8 cellular contexts compared by ENCODE assay signal in the genomic region with DNA sequence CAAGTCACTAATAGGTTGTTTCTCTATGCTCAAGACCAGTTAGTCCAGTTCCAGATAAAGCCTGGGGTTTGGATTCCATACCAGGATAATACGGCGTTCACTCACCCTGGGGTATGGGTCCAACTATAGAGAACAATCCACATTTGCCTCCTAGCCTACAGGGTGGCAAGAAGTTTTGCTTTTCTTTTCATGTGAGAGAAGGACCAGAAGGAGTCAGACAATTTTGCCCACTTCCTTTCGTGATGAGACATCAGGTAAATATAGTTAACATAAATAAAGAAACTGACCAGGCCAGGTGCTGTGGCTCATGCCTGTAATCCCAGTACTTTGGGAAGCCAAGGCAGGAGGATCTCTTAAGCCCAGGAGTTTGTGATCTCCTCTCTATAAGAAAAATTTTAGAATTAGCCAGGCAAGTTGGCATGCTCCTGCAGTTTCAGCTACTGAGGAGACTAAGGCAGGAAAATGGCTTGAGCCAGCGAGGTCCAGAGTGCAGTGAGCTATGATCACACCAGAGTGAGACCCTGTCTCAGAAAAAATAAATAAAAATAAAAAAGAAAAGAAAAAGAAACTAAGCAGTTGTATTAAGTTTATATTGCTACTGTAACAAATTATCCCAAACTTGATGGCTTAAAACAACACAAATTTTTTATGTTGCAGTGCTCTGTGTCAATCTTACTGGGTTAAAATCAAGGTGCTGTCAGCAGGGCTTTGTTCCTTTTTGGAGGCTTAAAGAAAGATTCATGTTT. TPM values are rescaled to one million over a fixed set of nuclear protein-coding genes. Genes with fewer than 3 reads are reported as not detected.
DNase-seq lines count a peak whose midpoint lies in the region; ATAC-seq and TF ChIP-seq lines count a peak whose summit lies in the region.

No MANE protein-coding gene starts in this region.

- intact Hi-C loops in colonic mucosa (cut with DNase I), result loop anchor here (10.0 kb wide), 2 partner anchors 45 to 375 kb away; partner anchors contain the start of gene DCP2

- H3K36me3 ChIP-seq in colonic mucosa (no peaks in the 10 kb centered on the region), SK-N-SH (replicated peaks in 1 of 2; ENCODE audit: control insufficient read depth in 1 of 2, insufficient read depth in 2 of 2, low read length in 1 of 2) (no peaks in the 10 kb centered on the region)

- no peak for TF ChIP-seq EP300 in SK-N-SH (IDR thresholded peaks at IDR 0.05; ENCODE audit: borderline replicate concordance in 1 of 2, low read depth in 1 of 2, low read length in 1 of 2)

- no peaks in the 10 kb centered on the region for H3K9me2 ChIP-seq in SK-N-SH

- peak; percentile 80 for ATAC-seq in GM18498 (IDR thresholded peaks at IDR 0.05; ENCODE audit: unreplicated experiment)
- peak; percentile 69 for ATAC-seq in GM21423 (IDR thresholded peaks at IDR 0.05; ENCODE audit: unreplicated experiment)
- peak; percentile 69 for ATAC-seq in HG03442 (IDR thresholded peaks at IDR 0.05; ENCODE audit: unreplicated experiment)

- no peaks in the 10 kb centered on the region for H3F3A ChIP-seq in SK-N-SH (replicated peaks; ENCODE audit: insufficient read depth)

- H3K27ac ChIP-seq in colonic mucosa (peak overlapping the region; percentile 17), SK-N-SH (ENCODE audit: low read depth in 2 of 2, low read length in 1 of 2) (no peak overlapping the region)

- H3K4me1 ChIP-seq in colonic mucosa (no peaks in the 10 kb centered on the region), SK-N-SH (ENCODE audit: control insufficient read depth in 1 of 2, insufficient read depth in 2 of 2, low read depth in 1 of 2, low read length in 1 of 2) (peaks cover 0 to 2% of the 10 kb centered on the region in 2 experiments; a peak in 2 of 4 replicates)

- in situ Hi-C loops in GM13977 (cut with MboI; ENCODE audit: low pct_unique_long_range_greater_than_20kb, low sequenced_read_pairs, unreplicated experiment), result no loop called here

- no peaks in the 10 kb centered on the region for H3K79me2 ChIP-seq in SK-N-SH (ENCODE audit: insufficient read depth)

- H3K9ac ChIP-seq in colonic mucosa (ENCODE audit: low read depth in 2 of 2, low read length in 2 of 2) (no peak overlapping the region), SK-N-SH (no peak overlapping the region)

- no peak overlapping the region for H3K4me3 ChIP-seq in colonic mucosa
- H3K4me3 ChIP-seq in SK-N-SH (ENCODE audit: low read depth in 2 of 2, low read length in 1 of 2), result no peak overlapping the region

- H3K9me3 ChIP-seq in colonic mucosa (no peaks in the 10 kb centered on the region), SK-N-SH (no peaks in the 10 kb centered on the region)

- CTCF ChIA-PET in SK-N-SH (lab: Yijun Ruan, JAX), result no interaction called here

- 94% methylated on average over 4 of the region's 4 CpGs for WGBS in SK-N-SH (ENCODE audit: low lambda C conversion rate)

- TF ChIP-seq RAD21 in SK-N-SH (IDR thresholded peaks at IDR 0.05; ENCODE audit: low read length), result no peak

- H3K27me3 ChIP-seq in colonic mucosa (no peaks in the 10 kb centered on the region), SK-N-SH (ENCODE audit: insufficient read depth) (no peaks in the 10 kb centered on the region)

- no peaks in the 10 kb centered on the region for H4K20me1 ChIP-seq in SK-N-SH (ENCODE audit: insufficient read depth)

- DNase-seq in colonic mucosa (no peak), NCI-H1417 (lab: John Stamatoyannopoulos, UW) (no peak), SK-N-SH (no peak), GM19238 (ENCODE audit: insufficient read length, low spot score) (no peak), GM13977 (ENCODE audit: low spot score) (no peak)

- no peak overlapping the region for H3K4me2 ChIP-seq in SK-N-SH

- POLR2A ChIA-PET in SK-N-SH (lab: Yijun Ruan, JAX), result no interaction called here

- TF ChIP-seq CTCF in colonic mucosa (IDR thresholded peaks at IDR 0.05) (no peak), SK-N-SH (IDR thresholded peaks at IDR 0.05) (no peak), GM13977 (IDR thresholded peaks at IDR 0.05; ENCODE audit: extremely low read depth, insufficient read depth, missing control alignments) (no peak)

- H2AFZ ChIP-seq in SK-N-SH (ENCODE audit: low read depth), result no peak overlapping the region; the same call in 1 of the 2 replicates

TF ChIP-seq in SK-N-SH, 30 proteins besides CTCF, POLR2A, EP300 and RAD21:
- TF ChIP-seq MAX (IDR thresholded peaks at IDR 0.05; ENCODE audit: low read depth), result no peak
TF ChIP-seq in SK-N-SH: peak in this region for 0.

RNA-seq across cellular contexts. Expression of gene REEP5, which starts 7.5 kb away (rescaled TPM):
- total RNA-seq in colonic mucosa, result 10 to 100 TPM; 76.7 to 96.3 TPM
- 90.2 and 124 TPM in 2 replicates for polyA plus RNA-seq in SK-N-SH (2012; rRNA removed)
- polyA plus RNA-seq in SK-N-SH (2012; cell fraction: cytosol; rRNA removed), result 83.8 and 93.9 TPM in 2 replicates
- polyA plus RNA-seq in SK-N-SH (2012; cell fraction: nucleus; rRNA removed), result 62.3 and 87.7 TPM in 2 replicates

RNA-seq across cellular contexts. Expression of gene DCP2, which starts 47.1 kb away (rescaled TPM):
- 10 to 100 TPM; 39.5 to 48.2 TPM for total RNA-seq in colonic mucosa
- 6.0 and 6.9 TPM in 2 replicates for polyA plus RNA-seq in SK-N-SH (2012; rRNA removed)
- polyA plus RNA-seq in SK-N-SH (2012; cell fraction: cytosol; rRNA removed), result 6.3 and 8.9 TPM in 2 replicates
- polyA plus RNA-seq in SK-N-SH (2012; cell fraction: nucleus; rRNA removed), result 4.1 and 5.9 TPM in 2 replicates
